1 cellular context compared by ENCODE assay signal in genomic region chr3:122013448-122013925, GRCh38.
TF ChIP-seq lines count a peak whose summit lies in the region.

No MANE protein-coding gene starts in this region.

TF ChIP-seq in WTC11, 78 proteins besides CTCF, POLR2A, EP300 and RAD21 (continued from another document):
- TF ChIP-seq, protein P1, sequence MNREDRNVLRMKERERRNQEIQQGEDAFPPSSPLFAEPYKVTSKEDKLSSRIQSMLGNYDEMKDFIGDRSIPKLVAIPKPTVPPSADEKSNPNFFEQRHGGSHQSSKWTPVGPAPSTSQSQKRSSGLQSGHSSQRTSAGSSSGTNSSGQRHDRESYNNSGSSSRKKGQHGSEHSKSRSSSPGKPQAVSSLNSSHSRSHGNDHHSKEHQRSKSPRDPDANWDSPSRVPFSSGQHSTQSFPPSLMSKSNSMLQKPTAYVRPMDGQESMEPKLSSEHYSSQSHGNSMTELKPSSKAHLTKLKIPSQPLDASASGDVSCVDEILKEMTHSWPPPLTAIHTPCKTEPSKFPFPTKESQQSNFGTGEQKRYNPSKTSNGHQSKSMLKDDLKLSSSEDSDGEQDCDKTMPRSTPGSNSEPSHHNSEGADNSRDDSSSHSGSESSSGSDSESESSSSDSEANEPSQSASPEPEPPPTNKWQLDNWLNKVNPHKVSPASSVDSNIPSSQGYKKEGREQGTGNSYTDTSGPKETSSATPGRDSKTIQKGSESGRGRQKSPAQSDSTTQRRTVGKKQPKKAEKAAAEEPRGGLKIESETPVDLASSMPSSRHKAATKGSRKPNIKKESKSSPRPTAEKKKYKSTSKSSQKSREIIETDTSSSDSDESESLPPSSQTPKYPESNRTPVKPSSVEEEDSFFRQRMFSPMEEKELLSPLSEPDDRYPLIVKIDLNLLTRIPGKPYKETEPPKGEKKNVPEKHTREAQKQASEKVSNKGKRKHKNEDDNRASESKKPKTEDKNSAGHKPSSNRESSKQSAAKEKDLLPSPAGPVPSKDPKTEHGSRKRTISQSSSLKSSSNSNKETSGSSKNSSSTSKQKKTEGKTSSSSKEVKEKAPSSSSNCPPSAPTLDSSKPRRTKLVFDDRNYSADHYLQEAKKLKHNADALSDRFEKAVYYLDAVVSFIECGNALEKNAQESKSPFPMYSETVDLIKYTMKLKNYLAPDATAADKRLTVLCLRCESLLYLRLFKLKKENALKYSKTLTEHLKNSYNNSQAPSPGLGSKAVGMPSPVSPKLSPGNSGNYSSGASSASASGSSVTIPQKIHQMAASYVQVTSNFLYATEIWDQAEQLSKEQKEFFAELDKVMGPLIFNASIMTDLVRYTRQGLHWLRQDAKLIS (CRISPR knock-in tag; IDR thresholded peaks at IDR 0.05; ENCODE audit: borderline replicate concordance): no peak
- TF ChIP-seq SP1 (CRISPR knock-in tag; conservative IDR thresholded peaks at IDR 0.05) (no peak), ERG (CRISPR knock-in tag; IDR thresholded peaks at IDR 0.05) (no peak), HMGXB4 (CRISPR knock-in tag; IDR thresholded peaks at IDR 0.05) (no peak), ARID4B (CRISPR knock-in tag; IDR thresholded peaks at IDR 0.05; ENCODE audit: borderline replicate concordance) (no peak), CBFB (CRISPR knock-in tag; IDR thresholded peaks at IDR 0.05; ENCODE audit: low read depth) (no peak), JAZF1 (CRISPR knock-in tag; IDR thresholded peaks at IDR 0.05) (no peak), ZNF232 (CRISPR knock-in tag; IDR thresholded peaks at IDR 0.05) (no peak), ZNF671 (CRISPR knock-in tag; IDR thresholded peaks at IDR 0.05) (no peak), TCF7 (CRISPR knock-in tag; IDR thresholded peaks at IDR 0.05; ENCODE audit: low read depth) (no peak), MXD4 (CRISPR knock-in tag; IDR thresholded peaks at IDR 0.05; ENCODE audit: borderline replicate concordance) (no peak), IRF2 (CRISPR knock-in tag; IDR thresholded peaks at IDR 0.05; ENCODE audit: borderline replicate concordance, low read depth) (no peak)
- TF ChIP-seq, protein P2, sequence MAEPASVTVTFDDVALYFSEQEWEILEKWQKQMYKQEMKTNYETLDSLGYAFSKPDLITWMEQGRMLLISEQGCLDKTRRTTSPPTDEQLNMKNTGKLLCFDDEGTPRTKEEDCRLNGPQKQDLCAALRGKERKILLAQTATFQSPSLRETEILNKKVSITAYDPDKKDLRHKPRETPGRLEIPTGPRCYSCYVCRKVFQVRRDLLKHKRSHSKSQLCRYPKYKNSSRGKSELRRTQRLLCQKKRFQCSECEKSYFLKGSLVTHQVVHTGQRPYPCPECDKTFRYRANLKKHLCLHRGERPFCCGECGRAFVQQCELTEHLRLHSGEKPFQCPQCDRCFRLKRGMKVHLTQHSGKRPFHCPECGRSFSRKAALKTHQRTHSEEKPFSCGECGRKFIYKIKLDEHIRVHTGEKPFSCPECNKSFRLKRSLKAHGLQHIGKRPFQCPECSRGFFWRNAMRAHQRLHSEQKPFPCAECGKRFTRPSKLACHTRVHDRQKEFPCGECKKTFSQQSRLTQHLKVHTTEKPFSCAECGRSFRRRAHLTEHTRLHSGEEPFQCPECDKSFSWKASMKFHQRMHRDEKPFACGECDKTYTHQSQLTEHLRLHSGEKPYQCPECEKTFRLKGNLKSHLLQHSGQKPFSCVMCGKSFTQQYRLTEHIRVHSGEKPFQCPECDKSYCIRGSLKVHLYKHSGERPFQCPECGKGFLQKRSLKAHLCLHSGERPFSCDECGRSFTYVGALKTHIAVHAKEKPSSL (CRISPR knock-in tag; conservative IDR thresholded peaks at IDR 0.05): no peak
- TF ChIP-seq, protein P3, sequence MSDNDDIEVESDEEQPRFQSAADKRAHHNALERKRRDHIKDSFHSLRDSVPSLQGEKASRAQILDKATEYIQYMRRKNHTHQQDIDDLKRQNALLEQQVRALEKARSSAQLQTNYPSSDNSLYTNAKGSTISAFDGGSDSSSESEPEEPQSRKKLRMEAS (CRISPR knock-in tag; IDR thresholded peaks at IDR 0.05): no peak
